Comparison of ENCODE assay signal across 8 cellular contexts in the genomic region with DNA sequence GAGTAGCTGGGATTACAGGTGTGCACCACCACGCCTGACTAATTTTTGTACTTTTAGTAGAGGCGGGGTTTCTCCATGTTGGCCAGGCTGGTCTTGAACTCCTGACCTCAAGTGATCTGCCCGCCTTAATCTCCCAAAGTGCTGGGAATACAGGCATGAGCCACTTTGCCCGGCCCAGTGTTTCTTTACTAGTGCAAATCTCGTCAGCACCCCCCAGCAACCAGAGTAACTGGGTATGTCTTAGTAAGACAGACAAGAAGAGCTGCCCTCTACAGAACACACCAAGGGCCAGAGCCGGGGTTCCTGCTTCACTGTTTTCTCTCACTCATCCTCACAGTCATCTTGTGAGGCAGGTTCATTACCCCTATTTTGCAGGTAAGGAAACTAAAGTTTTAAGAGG.
DNase-seq lines count a peak whose midpoint lies in the region; ATAC-seq and TF ChIP-seq lines count a peak whose summit lies in the region.

No MANE protein-coding gene starts in this region.

- TF ChIP-seq CTCF in left ventricle myocardium inferior (IDR thresholded peaks at IDR 0.05; ENCODE audit: borderline replicate concordance) (no peak), lung (IDR thresholded peaks at IDR 0.05; ENCODE audit: control extremely low read depth, extremely low read depth) (no peak), transverse colon (IDR thresholded peaks at IDR 0.05) (no peak)
- TF ChIP-seq CTCF in activated CD8-positive, alpha-beta T cell treated with anti-CD3 and anti-CD28 coated beads for 36 hours (IDR thresholded peaks at IDR 0.05) = no peak

- POLR2A ChIA-PET in activated CD8-positive, alpha-beta T cell treated with anti-CD3 and anti-CD28 coated beads for 36 hours (lab: Charles Lee) = interaction anchor here (0.5 to 10.5 kb wide), 13 partner anchors 15 to 186 kb away, joined by 3 to 137 read pairs (median 5); a partner anchor contains a TSS

- H3K4me3 Mint-ChIP-seq in activated CD8-positive, alpha-beta T cell treated with anti-CD3 and anti-CD28 coated beads for 36 hours = peak overlapping the region; percentile 79

- TF ChIP-seq EP300 in transverse colon (IDR thresholded peaks at IDR 0.05; ENCODE audit: low read depth) = no peak

- CTCF ChIA-PET in activated CD8-positive, alpha-beta T cell treated with anti-CD3 and anti-CD28 coated beads for 36 hours (lab: Charles Lee) = interaction anchor here (0.7 to 13.8 kb wide), 31 partner anchors 11 to 186 kb away, joined by 3 to 183 read pairs (median 5); a partner anchor contains a TSS

- no peak for ATAC-seq in Right ventricle myocardium inferior
- ATAC-seq in activated CD8-positive, alpha-beta T cell treated with anti-CD3 and anti-CD28 coated beads for 36 hours = no peak
- ATAC-seq in lung (ENCODE audit: insufficient read depth, low FRiP score) = no peak

- H3K9me3 ChIP-seq in left ventricle myocardium inferior (replicated peaks) (no peaks in the 10 kb centered on the region), lung (ENCODE audit: control insufficient read depth in 2 of 2, insufficient read depth in 1 of 2, low read length in 1 of 2) (no peaks in the 10 kb centered on the region), transverse colon (no peaks in the 10 kb centered on the region)

- H3K9me3 Mint-ChIP-seq in activated CD8-positive, alpha-beta T cell treated with anti-CD3 and anti-CD28 coated beads for 36 hours = no peaks in the 10 kb centered on the region

- intact Hi-C loops in left ventricle myocardium inferior (cut with micrococcal nuclease) = loop anchor here (5.0 kb wide), 1 partner anchor 94 kb away; a partner anchor contains a TSS
- intact Hi-C loops in Right ventricle myocardium inferior (cut with DNase I) = loop anchor here (10.0 kb wide), 1 partner anchor 592 kb away; no protein-coding TSS in a partner anchor
- intact Hi-C loops in activated CD8-positive, alpha-beta T cell treated with anti-CD3 and anti-CD28 coated beads for 36 hours (cut with micrococcal nuclease) = loop anchor here (5.0 kb wide), 1 partner anchor 44 kb away; no protein-coding TSS in a partner anchor
- intact Hi-C loops in transverse colon (cut with DNase I; ENCODE audit: low total_unique reads) = loop anchor here (5.0 kb wide), 2 partner anchors 94 to 1749 kb away; a partner anchor contains a TSS

- H3K27me3 Mint-ChIP-seq in activated CD8-positive, alpha-beta T cell treated with anti-CD3 and anti-CD28 coated beads for 36 hours = no peaks in the 10 kb centered on the region

- WGBS in lung, 2 donors = 94% methylated on average over 6 of the region's 6 CpGs
- WGBS in transverse colon (ENCODE audit: low coverage in 1 of 2), 2 donors = 94 to 100% methylated on average over 1 to 6 of the region's 6 CpGs

- H3K36me3 ChIP-seq in left ventricle myocardium inferior = no peaks in the 10 kb centered on the region
- H3K36me3 ChIP-seq in lung (ENCODE audit: control insufficient read depth in 2 of 2, insufficient read depth in 2 of 2, low read length in 2 of 2) = peaks cover 0 to 9% of the 10 kb centered on the region in 2 donors
- H3K36me3 ChIP-seq in transverse colon = no peaks in the 10 kb centered on the region

- H3K27ac ChIP-seq in left ventricle myocardium inferior (replicated peaks) (peak overlapping the region; percentile 85), lung (ENCODE audit: low read depth in 1 of 2, low read length in 1 of 2) (peak overlapping the region; percentile 49 to 67), transverse colon (peak overlapping the region; percentile 60 to 80 (median 62))

- H3K27me3 ChIP-seq in left ventricle myocardium inferior (ENCODE audit: low read depth) (no peaks in the 10 kb centered on the region), lung (ENCODE audit: control insufficient read depth, insufficient read depth) (no peaks in the 10 kb centered on the region), transverse colon (no peaks in the 10 kb centered on the region)

- TF ChIP-seq POLR2A in transverse colon (IDR thresholded peaks at IDR 0.05) = no peak

- H3K27ac Mint-ChIP-seq in activated CD8-positive, alpha-beta T cell treated with anti-CD3 and anti-CD28 coated beads for 36 hours = peak overlapping the region; percentile 100

- in situ Hi-C loops in transverse colon (cut with MboI; ENCODE audit: low pct_ligation_motif_present in 1 of 4, low pct_unique_long_range_greater_than_20kb in 1 of 4, low sequenced_read_pairs in 3 of 4) = loop anchor here in 1 of 4 donors (25.0 kb wide), 1 partner anchor 89 kb away; a partner anchor contains a TSS

- no peak for DNase-seq in left ventricle myocardium inferior
- DNase-seq in Right ventricle myocardium inferior (ENCODE audit: missing footprints) = no peak
- no peak for DNase-seq in activated CD8-positive, alpha-beta T cell treated with anti-CD3 and anti-CD28 coated beads for 36 hours
- no peak for DNase-seq in lung (ENCODE audit: low spot score)
- DNase-seq in transverse colon = no peak
- DNase-seq in HuH-7 (ENCODE audit: low spot score) = no peak
- DNase-seq in NCI-H748 treated with DMSO at 0.1 percent for 48 hours (lab: John Stamatoyannopoulos, UW) = no peak
- DNase-seq in NCI-H510A (lab: John Stamatoyannopoulos, UW) = no peak

- H3K4me3 ChIP-seq in left ventricle myocardium inferior (no peak overlapping the region), lung (no peak overlapping the region), transverse colon (no peak overlapping the region)

- H3K4me1 ChIP-seq in left ventricle myocardium inferior = peaks cover 64% of the 10 kb centered on the region
- H3K4me1 ChIP-seq in lung (ENCODE audit: control insufficient read depth in 2 of 2, insufficient read depth in 2 of 2, low read length in 2 of 2) = peaks cover 0 to 20% of the 10 kb centered on the region in 2 donors
- H3K4me1 ChIP-seq in transverse colon = peaks cover 0 to 20% (median 8%) of the 10 kb centered on the region in 4 donors

- peaks cover 87% of the 10 kb centered on the region for H3K4me1 Mint-ChIP-seq in activated CD8-positive, alpha-beta T cell treated with anti-CD3 and anti-CD28 coated beads for 36 hours (ENCODE audit: low read depth)

- H3K36me3 Mint-ChIP-seq in activated CD8-positive, alpha-beta T cell treated with anti-CD3 and anti-CD28 coated beads for 36 hours (ENCODE audit: low read depth) = peaks cover 74% of the 10 kb centered on the region
